Comparison of ENCODE assay signal across 11 cellular contexts in the genomic region with DNA sequence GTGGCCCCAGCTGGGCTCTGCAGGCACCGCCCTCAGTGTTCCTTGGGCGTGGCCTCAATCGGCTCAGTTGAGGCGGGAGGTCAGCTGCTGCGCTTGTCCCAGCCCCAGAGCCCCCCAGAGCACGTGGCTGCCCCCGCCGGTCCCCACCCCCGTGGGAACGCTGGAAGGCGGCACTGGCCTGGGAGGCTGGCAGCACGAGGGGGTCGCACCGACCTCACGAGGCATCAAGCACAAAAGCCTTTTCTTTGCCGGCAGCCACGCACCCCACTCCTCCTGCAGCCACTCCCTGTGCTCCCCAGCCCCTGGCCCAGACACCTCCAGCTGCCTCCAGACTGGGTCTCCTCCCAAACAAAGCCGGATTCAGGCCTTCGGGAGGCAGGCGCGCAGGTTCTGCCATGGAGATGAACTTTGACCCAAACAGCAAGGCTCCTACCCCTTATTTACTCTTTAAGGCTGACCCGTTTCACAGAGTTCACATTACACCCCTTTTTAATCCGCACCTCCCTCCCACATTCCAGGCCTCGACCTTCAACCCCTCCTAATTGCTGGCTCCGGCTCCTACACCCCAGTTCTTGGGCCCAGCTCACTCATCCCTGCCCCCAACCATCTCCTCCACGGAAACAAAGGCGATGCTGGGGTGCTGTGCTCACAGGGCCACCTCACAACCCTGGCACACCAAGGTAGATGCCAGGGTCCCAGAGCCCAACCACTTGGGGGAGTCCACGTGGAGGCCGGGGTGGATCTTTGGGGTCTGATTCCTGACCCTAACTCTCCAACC.
DNase-seq lines count a peak whose midpoint lies in the region; ATAC-seq lines count a peak whose summit lies in the region.
"Had no signal": no experiment of that assay in that cellular context is flagged by ENCODE, and none has a peak within 500 bp of the region (broad histone marks: within the 10 kb centered on the region; RNA-seq: fewer than 3 reads in every experiment).

No MANE protein-coding gene starts in this region.

- no peaks in the 10 kb centered on the region for H3K27me3 ChIP-seq in HUES48 (ENCODE audit: control insufficient read depth, insufficient read depth, low read length)
- no peaks in the 10 kb centered on the region for H3K27me3 ChIP-seq in duodenal mucosa (ENCODE audit: control insufficient read depth in 1 of 2, insufficient read depth in 2 of 2, low read length in 2 of 2)
- H3K27me3 ChIP-seq: SJSA1 had no signal

- no peak overlapping the region for H3K4me3 Mint-ChIP-seq in stimulated activated memory B cell treated with anti-CD40 and anti-IgM and Interleukin-4, amounts not matched to agents 10 μg/mL and 1 μg/mL and 100 μg/mL, for 72 hours

- no peaks in the 10 kb centered on the region for H3K9me3 Mint-ChIP-seq in stimulated activated memory B cell treated with anti-CD40 and anti-IgM and Interleukin-4, amounts not matched to agents 10 μg/mL and 1 μg/mL and 100 μg/mL, for 72 hours

- DNase-seq in medulla oblongata (ENCODE audit: extremely low spot score), result peak; percentile 29
- no peak for DNase-seq in activated CD8-positive, alpha-beta memory T cell treated with anti-CD3 and anti-CD28 coated beads, Interleukin-2, amount 50 U/mL, for 4 hours
- no peak for DNase-seq in NCI-H187 treated with DMSO at 0.1 percent for 48 hours (lab: John Stamatoyannopoulos, UW)
- DNase-seq in NCI-H1105 treated with DMSO at 0.1 percent for 48 hours (lab: John Stamatoyannopoulos, UW), result no peak
- DNase-seq: activated CD8-positive, alpha-beta memory T cell treated with anti-CD3 and anti-CD28 coated beads for 24 hours; central memory CD4-positive, alpha-beta T cell had no signal

- H3K27me3 Mint-ChIP-seq in stimulated activated memory B cell treated with anti-CD40 and anti-IgM and Interleukin-4, amounts not matched to agents 10 μg/mL and 1 μg/mL and 100 μg/mL, for 72 hours, result no peaks in the 10 kb centered on the region

- ATAC-seq in stimulated activated memory B cell treated with anti-CD40 and anti-IgM and Interleukin-4, amounts not matched to agents 10 μg/mL and 1 μg/mL and 100 μg/mL, for 72 hours, result no peak
- no peak for ATAC-seq in HG03354 (IDR thresholded peaks at IDR 0.05; ENCODE audit: poor library complexity, severe bottlenecking, unreplicated experiment)

- H3K9ac ChIP-seq in HUES48 (ENCODE audit: low read depth, low read length) (no peak overlapping the region), duodenal mucosa (ENCODE audit: low read depth in 1 of 2, low read length in 2 of 2) (peak overlapping the region; percentile 70 to 71)

- H3K4me3 ChIP-seq in HUES48 (ENCODE audit: low read depth, low read length) (no peak overlapping the region), duodenal mucosa (ENCODE audit: low read depth in 1 of 2, low read length in 2 of 2) (peak overlapping the region; percentile 66 to 70)
- H3K4me3 ChIP-seq: SJSA1 had no signal

- H3K36me3 ChIP-seq in HUES48 (ENCODE audit: control insufficient read depth, insufficient read depth, low read length), result peaks cover 17% of the 10 kb centered on the region
- H3K36me3 ChIP-seq in duodenal mucosa (ENCODE audit: control insufficient read depth in 1 of 2, insufficient read depth in 2 of 2, low read length in 2 of 2), result peaks cover 14 to 19% of the 10 kb centered on the region in 2 donors

- H3K27ac ChIP-seq in HUES48 (ENCODE audit: low read depth, low read length) (peak overlapping the region; percentile 44), duodenal mucosa (ENCODE audit: low read depth, low read length) (peak overlapping the region; percentile 89)

- H3K4me1 Mint-ChIP-seq in stimulated activated memory B cell treated with anti-CD40 and anti-IgM and Interleukin-4, amounts not matched to agents 10 μg/mL and 1 μg/mL and 100 μg/mL, for 72 hours, result peaks cover 35% of the 10 kb centered on the region

- H3K36me3 Mint-ChIP-seq in stimulated activated memory B cell treated with anti-CD40 and anti-IgM and Interleukin-4, amounts not matched to agents 10 μg/mL and 1 μg/mL and 100 μg/mL, for 72 hours, result no peaks in the 10 kb centered on the region

- H3K27ac Mint-ChIP-seq in stimulated activated memory B cell treated with anti-CD40 and anti-IgM and Interleukin-4, amounts not matched to agents 10 μg/mL and 1 μg/mL and 100 μg/mL, for 72 hours, result peak overlapping the region; percentile 15

- H3K9me3 ChIP-seq in HUES48 (ENCODE audit: control insufficient read depth, insufficient read depth, low read length) (no peaks in the 10 kb centered on the region), duodenal mucosa (ENCODE audit: control insufficient read depth in 1 of 2, low read length in 2 of 2) (no peaks in the 10 kb centered on the region)
- H3K9me3 ChIP-seq: SJSA1 had no signal

- H3K4me1 ChIP-seq in HUES48 (ENCODE audit: control insufficient read depth, insufficient read depth, low read length) (peaks cover 45% of the 10 kb centered on the region), duodenal mucosa (ENCODE audit: control insufficient read depth in 1 of 2, insufficient read depth in 2 of 2, low read length in 2 of 2) (peaks cover 78 to 89% of the 10 kb centered on the region in 2 donors)
